In genomic region chr19:54188224-54188871, GRCh38 we compare ENCODE assay signal across 6 cellular contexts. TPM values are rescaled to one million over a fixed set of nuclear protein-coding genes. Genes with fewer than 3 reads are reported as not detected.
DNase-seq lines count a peak whose midpoint lies in the region; TF ChIP-seq lines count a peak whose summit lies in the region.

No MANE protein-coding gene starts in this region.

- no peak for TF ChIP-seq POLR2A in transverse colon (IDR thresholded peaks at IDR 0.05)

- DNase-seq in Kasumi-1 (lab: John Stamatoyannopoulos, UW) (peak; percentile 85 to 89), activated T-cell treated with anti-CD3 and anti-CD28 coated beads for 4 hours (peak; percentile 68), kidney tubule cell (ENCODE audit: low spot score) (peak; percentile 39), transverse colon (no peak), DMS53 (lab: John Stamatoyannopoulos, UW) (no peak), NCI-H1436 treated with DMSO at 0.1 percent for 48 hours (lab: John Stamatoyannopoulos, UW) (no peak)

- H3K36me3 ChIP-seq in transverse colon = peaks cover 0 to 4% (median 2%) of the 10 kb centered on the region in 4 donors

- peak overlapping the region; percentile 71 to 97 (median 80) for H3K4me3 ChIP-seq in transverse colon

- intact Hi-C loops in transverse colon (cut with DNase I; ENCODE audit: low total_unique reads) = no loop called here

- no peaks in the 10 kb centered on the region for H3K27me3 ChIP-seq in transverse colon

- H3K27ac ChIP-seq in transverse colon = peak overlapping the region; percentile 92 to 99 (median 95)

- 24% methylated on average over 12 of the region's 12 CpGs; no CpG with 5 or more reads in 1 of the 2 donors for WGBS in transverse colon (ENCODE audit: low coverage in 1 of 2), 2 donors

- peaks cover 16 to 41% (median 29%) of the 10 kb centered on the region in 4 donors for H3K4me1 ChIP-seq in transverse colon

- TF ChIP-seq EP300 in transverse colon (IDR thresholded peaks at IDR 0.05; ENCODE audit: low read depth) = no peak

- in situ Hi-C loops in transverse colon (cut with MboI; ENCODE audit: low pct_ligation_motif_present in 1 of 4, low pct_unique_long_range_greater_than_20kb in 1 of 4, low sequenced_read_pairs in 3 of 4) = no loop called here

- no peak for TF ChIP-seq CTCF in transverse colon (IDR thresholded peaks at IDR 0.05)

- no peaks in the 10 kb centered on the region for H3K9me3 ChIP-seq in transverse colon

RNA-seq across cellular contexts. Expression of gene MBOAT7, which starts 1.0 kb away (rescaled TPM):
- total RNA-seq in transverse colon = 100 to 1,000 TPM; 180 to 249 (median 218) TPM

RNA-seq across cellular contexts. Expression of gene TSEN34, which starts 2.8 kb away (rescaled TPM):
- 100 to 1,000 TPM in 1 of 4 donors, 10 to 100 TPM in 3; 62.0 to 138 (median 65.9) TPM for total RNA-seq in transverse colon

RNA-seq across cellular contexts. Expression of gene RPS9, which starts 12.3 kb away (rescaled TPM):
- 1,000 to 10,000 TPM in 3 of 4 donors, 100 to 1,000 TPM in 1; 912 to 1,639 (median 1,317) TPM for total RNA-seq in transverse colon

RNA-seq across cellular contexts. Expression of gene TMC4, which starts 15.4 kb away (rescaled TPM):
- 100 to 1,000 TPM in 3 of 4 donors, 10 to 100 TPM in 1; 91.5 to 386 (median 180) TPM for total RNA-seq in transverse colon

RNA-seq across cellular contexts. Expression of gene LENG1, which starts 28.8 kb away (rescaled TPM):
- total RNA-seq in transverse colon = 10 to 100 TPM in 1 of 4 donors, 1 to 10 TPM in 3; 3.4 to 11.1 (median 5.8) TPM

Comparison
In these comparisons a context has a peak if more than half of its experiments do, and no peak if none do; other contexts are left out.
1. DNase-seq: peak in Kasumi-1 (2 of 2), activated T-cell treated with anti-CD3 and anti-CD28 coated beads for 4 hours (single experiment) and kidney tubule cell (single experiment); none in transverse colon (single experiment), DMS53 (single experiment) and NCI-H1436 treated with DMSO at 0.1 percent for 48 hours (single experiment).